Comparison of ENCODE assay signal across 31 cellular contexts in genomic region chr3:72794079-72794478, GRCh38.
"Had no signal": no experiment of that assay in that cellular context is flagged by ENCODE, and none has a peak within 500 bp of the region (broad histone marks: within the 10 kb centered on the region; RNA-seq: fewer than 3 reads in every experiment).

No MANE protein-coding gene starts in this region.

- DNase-seq: activated B cell treated with CpG ODN at 0.5 μM for 24 hours; activated CD4-positive, alpha-beta memory T cell treated with anti-CD3 and anti-CD28 coated beads for 36 hours; activated CD4-positive, alpha-beta T cell treated with anti-CD3 and anti-CD28 coated beads for 4 hours; activated CD4-positive, alpha-beta T cell treated with anti-CD3 and anti-CD28 coated beads, Interleukin-2, amount 10 ng/mL, durations not matched to agents 24 days and 14 days; activated CD4-positive, alpha-beta T cell treated with anti-CD3 and anti-CD28 coated beads, Interleukin-2, amount 50 U/mL, for 1 hour; activated CD4-positive, alpha-beta T cell treated with anti-CD3 and anti-CD28 coated beads, Interleukin-2, amount 50 U/mL, for 4 hours; activated CD4-positive, CD25-positive, alpha-beta regulatory T cell treated with anti-CD3 and anti-CD28 coated beads, Interleukin-2, amount 50 U/mL, for 72 hours; activated CD8-positive, alpha-beta memory T cell treated with anti-CD3 and anti-CD28 coated beads, Interleukin-2, amount 50 U/mL, for 4 hours; activated CD8-positive, alpha-beta T cell treated with anti-CD3 and anti-CD28 coated beads for 36 hours; activated effector memory CD4-positive, alpha-beta T cell treated with anti-CD3 and anti-CD28 coated beads, Interleukin-2, amount 50 U/mL, for 16 hours; activated gamma-delta T cell treated with Interleukin-2 at 50 U/mL for 16 hours; activated naive CD4-positive, alpha-beta T cell treated with anti-CD3 and anti-CD28 coated beads, Interleukin-2, amount 10 ng/mL, durations not matched to agents 7 days and 5 days; activated naive CD4-positive, alpha-beta T cell treated with Interleukin-2 at 50 U/mL for 16 hours; activated naive CD8-positive, alpha-beta T cell treated with anti-CD3 and anti-CD28 coated beads, Interleukin-2, amount 10 ng/mL, durations not matched to agents 7 days and 5 days; activated naive CD8-positive, alpha-beta T cell treated with anti-CD3 and anti-CD28 coated beads, Interleukin-2, amount 50 U/mL, for 24 hours; activated T-cell treated with anti-CD3 and anti-CD28 coated beads for 4 hours; activated T-cell treated with anti-CD3 and anti-CD28 coated beads, Interleukin-2, amount 50 U/mL, for 1 hour; activated T-cell treated with anti-CD3 and anti-CD28 coated beads, Interleukin-2, amount 50 U/mL, for 4 hours; activated T-cell treated with anti-CD3 and anti-CD28 coated beads, Interleukin-2, amount 50 U/mL, for 72 hours; amygdala; anterior cingulate cortex; central memory CD4-positive, alpha-beta T cell; T-helper 1 cell; T-helper 2 cell; T-helper 9 cell had no signal

- H3K27ac ChIP-seq: ascending aorta, cardiac muscle cell, VCaP had no signal

- H3K9me3 ChIP-seq: ascending aorta had no signal

- H3K36me3 ChIP-seq: cardiac muscle cell had no signal

- ATAC-seq: activated CD8-positive, alpha-beta T cell treated with anti-CD3 and anti-CD28 coated beads for 36 hours; activated naive CD8-positive, alpha-beta T cell treated with anti-CD3 and anti-CD28 coated beads, Interleukin-2, amount 50 U/mL, for 24 hours; activated T-cell treated with anti-CD3 and anti-CD28 coated beads, Interleukin-2, amount 50 U/mL, for 4 hours; activated T-cell treated with anti-CD3 and anti-CD28 coated beads, Interleukin-2, amount 50 U/mL, for 72 hours; activated T-helper 17 cell treated with anti-CD3 and anti-CD28 coated beads, Interleukin-2, amount 50 U/mL, for 72 hours had no signal

- FAIRE-seq: bronchial epithelial cell, TTC549 had no signal

- H3K4me1 ChIP-seq: ascending aorta had no signal

- H3K4me3 ChIP-seq: ascending aorta, cardiac muscle cell had no signal

- H3K27me3 ChIP-seq: ascending aorta, cardiac muscle cell had no signal
